In the genomic region with DNA sequence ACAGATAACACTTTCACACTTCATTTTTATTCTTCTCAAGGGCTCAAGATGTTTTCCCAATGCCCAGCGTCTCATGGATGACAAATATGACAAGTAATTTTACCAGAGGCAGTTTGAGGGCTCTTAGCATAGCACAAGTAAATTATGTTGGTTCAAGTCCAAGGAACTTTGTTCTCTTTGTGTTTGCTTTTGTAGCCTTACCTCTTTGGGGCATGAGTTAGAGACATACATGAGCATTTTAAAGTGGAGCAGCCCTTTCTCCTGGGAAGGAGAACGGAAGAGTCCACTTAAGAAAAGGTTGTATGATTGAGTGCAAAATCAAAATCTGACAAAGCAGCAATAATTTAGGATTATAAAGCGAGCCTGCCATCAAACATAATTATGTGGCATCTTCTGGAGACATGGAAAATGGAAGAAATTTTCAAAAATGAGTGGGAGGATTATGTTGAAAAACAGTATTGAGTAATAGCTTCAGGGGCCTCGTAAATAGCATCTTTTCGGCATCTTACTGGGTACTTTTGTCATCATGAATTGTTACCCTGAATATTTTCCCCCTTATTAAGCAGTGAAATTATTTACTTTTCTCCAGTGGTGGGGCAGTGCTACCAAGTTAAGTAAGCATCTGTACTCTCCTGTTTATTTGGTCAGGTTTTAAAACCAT, we compare ENCODE assay signal across 23 cellular contexts.
A peak's percentile ranks its signal among the peaks of the same experiment; 100 is the strongest.
DNase-seq lines count a peak whose midpoint lies in the region; ATAC-seq, FAIRE-seq and TF ChIP-seq lines count a peak whose summit lies in the region.
"Had no signal": no experiment of that assay in that cellular context is flagged by ENCODE, and none has a peak within 500 bp of the region (broad histone marks: within the 10 kb centered on the region; RNA-seq: fewer than 3 reads in every experiment).

No MANE protein-coding gene starts in this region.

- intact Hi-C loops in HepG2 (cut with micrococcal nuclease; ENCODE audit: unreplicated experiment) (no loop called here), right lobe of liver (cut with DNase I) (no loop called here), left colon (cut with DNase I, micrococcal nuclease) (no loop called here), sigmoid colon (cut with DNase I) (loop anchor here (10.0 kb wide), 1 partner anchor 273 kb away; no protein-coding TSS in a partner anchor), ovary (cut with DNase I) (no loop called here)

- in situ Hi-C loops in HepG2 (cut with HindIII; ENCODE audit: extremely low pct_ligation_motif_present, low pct_unique_long_range_greater_than_20kb), result no loop called here

- TF ChIP-seq EP300 in HepG2 (IDR thresholded peaks at IDR 0.05; ENCODE audit: low read depth in 2 of 2, low read length in 2 of 2) (no peak), HepG2 (CRISPR knock-in tag; IDR thresholded peaks at IDR 0.05; ENCODE audit: borderline replicate concordance) (no peak), sigmoid colon (IDR thresholded peaks at IDR 0.05) (no peak), ovary (IDR thresholded peaks at IDR 0.05) (no peak)

- no peaks in the 10 kb centered on the region; the same call in 1 of the 2 replicates for H4K20me1 ChIP-seq in HepG2 (ENCODE audit: insufficient read depth, low read length)

- no peak for TF ChIP-seq POLR2A in HepG2 (IDR thresholded peaks at IDR 0.05; ENCODE audit: insufficient read depth in 1 of 2, low read depth in 2 of 2, low read length in 2 of 2)
- TF ChIP-seq POLR2A in right lobe of liver (IDR thresholded peaks at IDR 0.05), result no peak
- TF ChIP-seq POLR2A in sigmoid colon (IDR thresholded peaks at IDR 0.05), result no peak
- TF ChIP-seq POLR2A in ovary (IDR thresholded peaks at IDR 0.05), result no peak

- H3K27me3 ChIP-seq in HepG2 (ENCODE audit: control insufficient read depth in 1 of 2, insufficient read depth in 2 of 2, low read length in 2 of 2), result no peaks in the 10 kb centered on the region
- no peaks in the 10 kb centered on the region for H3K27me3 ChIP-seq in right lobe of liver
- no peaks in the 10 kb centered on the region for H3K27me3 ChIP-seq in sigmoid colon
- H3K27me3 ChIP-seq in ovary, result no peaks in the 10 kb centered on the region
- H3K27me3 ChIP-seq: BLaER1 treated with 17β-estradiol and CSF1 and Interleukin-3, amounts not matched to agents 10 nM and 100 nM; colonic mucosa; tibial nerve had no signal

- H3K36me3 ChIP-seq in HepG2 (replicated peaks in 1 of 2; ENCODE audit: control insufficient read depth in 1 of 2, insufficient read depth in 2 of 2, low read length in 2 of 2) (peaks cover 30 to 88% of the 10 kb centered on the region in 2 experiments), right lobe of liver (no peaks in the 10 kb centered on the region), sigmoid colon (peaks cover 3 to 61% (median 25%) of the 10 kb centered on the region in 4 donors), ovary (no peaks in the 10 kb centered on the region)
- H3K36me3 ChIP-seq: colonic mucosa had no signal

- H3K4me1 ChIP-seq in HepG2 (ENCODE audit: insufficient read depth, low read length) (peaks cover 15% of the 10 kb centered on the region), right lobe of liver (no peaks in the 10 kb centered on the region), sigmoid colon (peaks cover 0 to 46% (median 42%) of the 10 kb centered on the region in 4 donors), ovary (ENCODE audit: insufficient read depth) (peaks cover 8% of the 10 kb centered on the region)
- H3K4me1 ChIP-seq: colonic mucosa had no signal

- H3K79me2 ChIP-seq in HepG2 (ENCODE audit: insufficient read depth, low read length), result no peaks in the 10 kb centered on the region

- no TSS peak for BruUV-seq in HepG2 (replicated peaks; lab: Mats Ljungman, UMichigan)

- H3K9me3 ChIP-seq in HepG2 (ENCODE audit: low read length), result no peaks in the 10 kb centered on the region
- no peaks in the 10 kb centered on the region for H3K9me3 ChIP-seq in right lobe of liver
- H3K9me3 ChIP-seq in sigmoid colon, result no peaks in the 10 kb centered on the region
- no peaks in the 10 kb centered on the region for H3K9me3 ChIP-seq in ovary
- H3K9me3 ChIP-seq: BLaER1 treated with 17β-estradiol and CSF1 and Interleukin-3, amounts not matched to agents 10 nM and 100 nM; colonic mucosa; tibial nerve had no signal

- no peak overlapping the region for H2AFZ ChIP-seq in HepG2 (ENCODE audit: low read length)

- H3K4me3 ChIP-seq in HepG2 (replicated peaks in 1 of 3; ENCODE audit: insufficient read depth in 1 of 3, low read depth in 2 of 3, low read length in 3 of 3) (no peak overlapping the region), right lobe of liver (no peak overlapping the region), sigmoid colon (no peak overlapping the region), ovary (no peak overlapping the region)
- H3K4me3 ChIP-seq: BLaER1 treated with 17β-estradiol and CSF1 and Interleukin-3, amounts not matched to agents 10 nM and 100 nM; colonic mucosa; tibial nerve had no signal

- WGBS in HepG2 (ENCODE audit: low lambda C conversion rate), result 80% methylated on average over 5 of the region's 5 CpGs
- 61% methylated on average over 5 of the region's 5 CpGs for WGBS in right lobe of liver (ENCODE audit: insufficient coverage, low coverage, low lambda C conversion rate, missing lambda C conversion rate)
- 23 to 72% methylated on average over 5 of the region's 5 CpGs for WGBS in sigmoid colon, 2 donors
- WGBS in ovary, 3 donors, result 66 to 74% (median 69%) methylated on average over 5 of the region's 5 CpGs

- H3K27ac ChIP-seq in HepG2 (ENCODE audit: extremely low read length, insufficient read depth, low read length), result no peak overlapping the region
- no peak overlapping the region for H3K27ac ChIP-seq in right lobe of liver
- peak overlapping the region in 3 of 4 donors; percentile 9 to 85 (median 81) for H3K27ac ChIP-seq in sigmoid colon
- no peak overlapping the region for H3K27ac ChIP-seq in ovary
- H3K27ac ChIP-seq: BLaER1 treated with 17β-estradiol and CSF1 and Interleukin-3, amounts not matched to agents 10 nM and 100 nM; colonic mucosa; tibial nerve had no signal

- H3K4me2 ChIP-seq in HepG2 (ENCODE audit: low read depth, low read length), result no peak overlapping the region
- H3K4me2 ChIP-seq: BLaER1 treated with 17β-estradiol and CSF1 and Interleukin-3, amounts not matched to agents 10 nM and 100 nM had no signal

- FAIRE-seq in HepG2 (lab: Jason Lieb, UNC), result peak; percentile 32
- FAIRE-seq: A204.1, D721Med had no signal

- DNase-seq in HepG2 (ENCODE audit: low spot score) (no peak), right lobe of liver (no peak), left colon (no peak), sigmoid colon (no peak), NCI-H1436 treated with DMSO at 0.1 percent for 48 hours (lab: John Stamatoyannopoulos, UW) (no peak), hepatic stellate cell (ENCODE audit: low spot score) (no peak), ovary (no peak), DMS153 (lab: John Stamatoyannopoulos, UW) (no peak)
- DNase-seq: activated CD4-positive, alpha-beta T cell treated with anti-CD3 and anti-CD28 coated beads for 48 hours; colonic mucosa; GF-D8; head of caudate nucleus; immature natural killer cell; NCI-H1436; NCI-H2171 treated with DMSO at 0.1 percent for 48 hours; NCI-H748 treated with DMSO at 0.1 percent for 48 hours; Right ventricle myocardium superior; stimulated activated CD4-positive, alpha-beta T cell treated with anti-CD3 and anti-CD28 coated beads, Interleukin-1b, Interleukin-23, amount 100 ng/mL, for 48 hours; stimulated activated naive B cell treated with anti-CD40 and anti-IgM and Interleukin-4, amounts not matched to agents 10 μg/mL and 1 μg/mL and 100 μg/mL, for 72 hours had no signal

- no peak for ATAC-seq in HepG2
- ATAC-seq in right lobe of liver, result no peak
- ATAC-seq in left colon, result peak; percentile 91
- ATAC-seq: stimulated activated naive B cell treated with anti-CD40 and anti-IgM and Interleukin-4, amounts not matched to agents 10 μg/mL and 1 μg/mL and 100 μg/mL, for 72 hours had no signal

- H3K9ac ChIP-seq in HepG2 (ENCODE audit: insufficient read depth, low read depth, low read length), result no peak overlapping the region
- H3K9ac ChIP-seq: BLaER1 treated with 17β-estradiol and CSF1 and Interleukin-3, amounts not matched to agents 10 nM and 100 nM had no signal

- TF ChIP-seq CTCF in HepG2 (CRISPR knock-in tag; IDR thresholded peaks at IDR 0.05), result no peak
- no peak for TF ChIP-seq CTCF in right lobe of liver (IDR thresholded peaks at IDR 0.05)
- no peak for TF ChIP-seq CTCF in sigmoid colon (IDR thresholded peaks at IDR 0.05)
- no peak for TF ChIP-seq CTCF in ovary (IDR thresholded peaks at IDR 0.05)

- POLR2A ChIA-PET in HepG2 (lab: Yijun Ruan, JAX), result no interaction called here

- CTCF ChIA-PET in HepG2 (lab: Yijun Ruan, JAX; ENCODE audit: low intra/inter-chr PET ratio, low total read pairs), result no interaction called here

- no peak for TF ChIP-seq RAD21 in HepG2 (CRISPR knock-in tag; IDR thresholded peaks at IDR 0.05)

TF ChIP-seq in HepG2, 621 proteins besides CTCF, POLR2A, EP300 and RAD21:
- TF ChIP-seq ZFP90 (CRISPR knock-in tag; IDR thresholded peaks at IDR 0.05; ENCODE audit: borderline replicate concordance) (no peak), CREB1 (IDR thresholded peaks at IDR 0.05) (peak; percentile 38; the same call in 1 of the 2 replicates), CREB1 (CRISPR knock-in tag; IDR thresholded peaks at IDR 0.05) (no peak)

Comparison
In these comparisons a context has a peak if more than half of its experiments do, and no peak if none do; other contexts are left out.
1. H3K27ac ChIP-seq: peak in sigmoid colon (3 of 4); none in HepG2 (single experiment), right lobe of liver (0 of 3) and ovary (0 of 2).